ENCODE assay signal across 23 cellular contexts in the genomic region with DNA sequence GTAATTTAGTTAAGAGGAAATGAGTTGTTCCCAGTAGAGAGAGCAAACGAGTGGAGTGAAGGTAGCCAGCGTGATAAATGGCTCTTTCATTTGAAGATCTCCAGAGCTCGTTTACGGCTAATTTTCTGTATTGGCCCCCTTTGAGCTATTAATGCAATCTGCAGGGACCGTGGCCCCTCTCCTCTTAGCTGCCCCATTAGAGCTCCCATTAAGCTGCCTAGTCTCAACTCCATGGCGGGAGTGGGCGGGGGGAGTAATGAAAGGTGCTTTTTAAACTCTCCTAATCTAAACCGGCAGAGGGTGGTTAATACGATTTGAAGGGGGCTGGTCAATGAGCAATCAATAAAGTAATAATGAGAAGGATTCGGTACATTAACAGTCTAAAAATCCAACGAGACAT.
"Had no signal": no experiment of that assay in that cellular context is flagged by ENCODE, and none has a peak within 500 bp of the region (broad histone marks: within the 10 kb centered on the region; RNA-seq: fewer than 3 reads in every experiment).

No MANE protein-coding gene starts in this region.

- DNase-seq: activated CD4-positive, alpha-beta T cell treated with anti-CD3 and anti-CD28 coated beads for 4 hours; activated CD4-positive, alpha-beta T cell treated with anti-CD3 and anti-CD28 coated beads, Interleukin-2, amount 50 U/mL, for 4 hours; activated effector memory CD4-positive, alpha-beta T cell treated with anti-CD3 and anti-CD28 coated beads, Interleukin-2, amount 50 U/mL, for 16 hours; activated naive CD4-positive, alpha-beta T cell treated with anti-CD3 and anti-CD28 coated beads for 36 hours; activated naive CD8-positive, alpha-beta T cell treated with anti-CD3 and anti-CD28 coated beads for 36 hours; activated T-cell treated with anti-CD3 and anti-CD28 coated beads, Interleukin-2, amount 50 U/mL, for 1 hour; adrenal gland; aorta; body of pancreas; dermis blood vessel endothelial cell; effector CD8-positive, alpha-beta T cell; glutamatergic neuron; left ventricle myocardium inferior; mesendoderm; mucosa of descending colon; right lobe of liver; stimulated activated CD4-positive, alpha-beta T cell treated with anti-CD3 and anti-CD28 coated beads, Interleukin-2, amount 100 ng/mL, for 48 hours; stimulated activated naive CD4-positive, alpha-beta T cell treated with Interleukin-2 at 50 U/mL for 16 hours; T-helper 9 cell had no signal

- H3K4me3 ChIP-seq: adrenal gland, body of pancreas, left ventricle myocardium inferior, lung, mucosa of descending colon, right lobe of liver, tibial nerve had no signal

- H3K27ac ChIP-seq: adrenal gland, body of pancreas, left ventricle myocardium inferior, right lobe of liver, tibial nerve, VCaP had no signal

- ATAC-seq: body of pancreas; mucosa of descending colon; natural killer cell treated with Interleukin-12 subunit alpha and Interleukin-12 subunit beta and Interleukin-15 and Interleukin-18, amount 100 ng/mL, for 72 hours; right lobe of liver had no signal

- H3K9me3 ChIP-seq: adrenal gland, body of pancreas, left ventricle myocardium inferior, mucosa of descending colon, right lobe of liver, tibial nerve had no signal

- H3K36me3 ChIP-seq: adrenal gland, left ventricle myocardium inferior, right lobe of liver, tibial nerve had no signal
